In the genomic region with DNA sequence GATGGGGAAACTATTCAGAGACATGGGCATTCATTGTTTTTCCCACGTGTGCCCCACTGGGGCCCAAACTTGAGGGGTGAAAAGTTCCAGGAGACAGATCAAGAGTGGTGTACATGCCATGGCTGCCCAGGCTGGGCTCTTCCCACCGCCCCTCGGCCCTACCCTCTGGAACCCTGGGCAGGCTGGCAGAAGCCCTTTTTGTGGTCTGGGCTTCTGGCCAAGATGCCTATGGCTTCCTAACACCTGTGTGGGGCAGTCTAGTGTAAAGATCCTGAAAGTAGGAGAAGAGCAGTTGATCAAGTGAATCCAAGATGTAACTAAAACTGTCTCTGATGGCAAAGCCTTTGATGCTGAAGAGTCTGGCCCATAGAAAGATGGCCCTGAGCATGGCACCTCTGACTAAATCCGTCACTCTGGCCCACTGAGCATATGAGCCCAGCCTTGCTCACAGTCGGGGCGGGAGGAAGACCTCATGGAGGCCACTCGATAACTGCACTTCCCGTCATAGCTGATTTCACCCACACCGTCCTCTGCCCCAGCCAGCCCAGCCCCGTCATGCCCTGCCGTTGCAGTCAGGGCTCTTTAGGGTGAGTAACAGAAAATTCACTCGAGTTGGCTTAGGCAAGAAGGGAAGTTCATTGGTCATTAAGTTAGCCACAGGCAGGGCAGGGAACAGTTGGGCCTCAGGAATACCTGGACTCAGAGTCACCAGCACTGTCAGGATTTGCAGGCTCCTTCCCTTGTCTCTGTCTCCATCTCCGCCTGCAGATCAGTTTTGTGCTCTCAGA, we compare ENCODE assay signal across 16 cellular contexts. TPM values are rescaled to one million over a fixed set of nuclear protein-coding genes. Genes with fewer than 3 reads are reported as not detected.
A peak's percentile ranks its signal among the peaks of the same experiment; 100 is the strongest.
DNase-seq lines count a peak whose midpoint lies in the region; ATAC-seq and TF ChIP-seq lines count a peak whose summit lies in the region.
"Had no signal": no experiment of that assay in that cellular context is flagged by ENCODE, and none has a peak within 500 bp of the region (broad histone marks: within the 10 kb centered on the region; RNA-seq: fewer than 3 reads in every experiment).

No MANE protein-coding gene starts in this region.

- H3K4me3 Mint-ChIP-seq in HFFc6 = no peak overlapping the region
- H3K4me3 Mint-ChIP-seq in activated T-cell treated with anti-CD3 and anti-CD28 coated beads, Interleukin-2, amount 50 U/mL, for 72 hours = no peak overlapping the region

- H4K20me1 ChIP-seq in BLaER1 = no peaks in the 10 kb centered on the region

- TF ChIP-seq CTCF in HFFc6 (IDR thresholded peaks at IDR 0.05) (no peak), foreskin fibroblast (IDR thresholded peaks at IDR 0.05; ENCODE audit: low read depth, low read length) (no peak)

- no peaks in the 10 kb centered on the region for H3K36me3 Mint-ChIP-seq in HFFc6 (ENCODE audit: low read depth)
- no peaks in the 10 kb centered on the region for H3K36me3 Mint-ChIP-seq in activated T-cell treated with anti-CD3 and anti-CD28 coated beads, Interleukin-2, amount 50 U/mL, for 72 hours (ENCODE audit: insufficient read depth in 2 of 2)

- no peaks in the 10 kb centered on the region for H3K9me3 Mint-ChIP-seq in HFFc6
- no peaks in the 10 kb centered on the region for H3K9me3 Mint-ChIP-seq in activated T-cell treated with anti-CD3 and anti-CD28 coated beads, Interleukin-2, amount 50 U/mL, for 72 hours

- H3K4me3 ChIP-seq in BLaER1 (no peak overlapping the region), foreskin fibroblast (ENCODE audit: low read depth in 1 of 2, low read length in 2 of 2) (no peak overlapping the region)
- H3K4me3 ChIP-seq: gastrocnemius medialis had no signal

- no peaks in the 10 kb centered on the region for H3K27me3 ChIP-seq in BLaER1
- H3K27me3 ChIP-seq: gastrocnemius medialis had no signal

- peaks cover 52% of the 10 kb centered on the region for H3K4me1 ChIP-seq in BLaER1
- H3K4me1 ChIP-seq: Caco-2, gastrocnemius medialis had no signal

- ATAC-seq in activated T-cell treated with anti-CD3 and anti-CD28 coated beads, Interleukin-2, amount 50 U/mL, for 72 hours (replicated peaks in 1 of 2) = no peak
- no peak for ATAC-seq in GM18519 (IDR thresholded peaks at IDR 0.05; ENCODE audit: low FRiP score, unreplicated experiment)
- ATAC-seq: activated CD4-positive, CD25-positive, alpha-beta regulatory T cell treated with anti-CD3 and anti-CD28 coated beads, Interleukin-2, amount 50 U/mL, for 24 hours; gastrocnemius medialis; left ventricle myocardium superior had no signal

- H3K27me3 Mint-ChIP-seq in HFFc6 (ENCODE audit: insufficient read depth) = peaks cover 44% of the 10 kb centered on the region
- H3K27me3 Mint-ChIP-seq in activated T-cell treated with anti-CD3 and anti-CD28 coated beads, Interleukin-2, amount 50 U/mL, for 72 hours (ENCODE audit: low read depth) = peaks cover 15% of the 10 kb centered on the region

- peak; percentile 19 for DNase-seq in HFFc6
- DNase-seq in RPMI8226 = peak; percentile 42
- peak; percentile 83 for DNase-seq in glomerular visceral epithelial cell (ENCODE audit: extremely low spot score)
- no peak for DNase-seq in activated T-cell treated with anti-CD3 and anti-CD28 coated beads, Interleukin-2, amount 50 U/mL, for 72 hours
- no peak for DNase-seq in foreskin fibroblast
- DNase-seq in SKM-1 (lab: John Stamatoyannopoulos, UW; ENCODE audit: unreplicated experiment) = no peak
- DNase-seq: activated CD8-positive, alpha-beta memory T cell treated with anti-CD3 and anti-CD28 coated beads, Interleukin-2, amount 50 U/mL, for 48 hours; Caco-2; gastrocnemius medialis; left ventricle myocardium superior; SHP77; stimulated activated CD4-positive, alpha-beta T cell treated with anti-CD3 and anti-CD28 coated beads, Interleukin-2, amount 100 ng/mL, for 48 hours; T-helper 2 cell had no signal

- no peak overlapping the region for H3K9ac ChIP-seq in BLaER1

- no peak overlapping the region for H3K27ac ChIP-seq in BLaER1
- H3K27ac ChIP-seq: gastrocnemius medialis had no signal

- H3K4me2 ChIP-seq in BLaER1 = peak overlapping the region; percentile 46

- peaks cover 16% of the 10 kb centered on the region for H3K4me1 Mint-ChIP-seq in HFFc6 (ENCODE audit: low read depth)
- H3K4me1 Mint-ChIP-seq in activated T-cell treated with anti-CD3 and anti-CD28 coated beads, Interleukin-2, amount 50 U/mL, for 72 hours (ENCODE audit: low read depth) = no peaks in the 10 kb centered on the region

- H3K36me3 ChIP-seq in BLaER1 = no peaks in the 10 kb centered on the region
- H3K36me3 ChIP-seq: gastrocnemius medialis had no signal

- no peaks in the 10 kb centered on the region; the same call in 1 of the 2 replicates for H3K9me3 ChIP-seq in BLaER1
- H3K9me3 ChIP-seq: Caco-2, gastrocnemius medialis had no signal

- H3K27ac Mint-ChIP-seq in HFFc6 = no peak overlapping the region
- no peak overlapping the region for H3K27ac Mint-ChIP-seq in activated T-cell treated with anti-CD3 and anti-CD28 coated beads, Interleukin-2, amount 50 U/mL, for 72 hours

RNA-seq across cellular contexts. Expression of gene MTPAP, which starts 37.9 kb away (rescaled TPM):
- 10 to 100 TPM; 20.3 to 22.9 (median 21.9) TPM for total RNA-seq in HFFc6 (2021; fragmentation: NEBNext Ultra II Directional; extraction: Animal tissue kit (Norgen Biotek cat#: 25700))
- total RNA-seq in activated T-cell treated with anti-CD3 and anti-CD28 coated beads, Interleukin-2, amount 50 U/mL, for 72 hours = 10 to 100 TPM; 36.8 to 43.1 TPM

RNA-seq across cellular contexts. Expression of gene MAP3K8, which starts 47.0 kb away (rescaled TPM):
- total RNA-seq in HFFc6 (2021; fragmentation: NEBNext Ultra II Directional; extraction: Animal tissue kit (Norgen Biotek cat#: 25700)) = 1 to 10 TPM; 1.3 to 4.2 (median 1.8) TPM
- total RNA-seq in activated T-cell treated with anti-CD3 and anti-CD28 coated beads, Interleukin-2, amount 50 U/mL, for 72 hours = 10 to 100 TPM; 27.0 to 41.1 TPM

Comparison
In these comparisons a context has a peak if more than half of its experiments do, and no peak if none do; other contexts are left out.
1. DNase-seq: peak in HFFc6 (single experiment), RPMI8226 (single experiment) and glomerular visceral epithelial cell (single experiment); none in activated T-cell treated with anti-CD3 and anti-CD28 coated beads, Interleukin-2, amount 50 U/mL, for 72 hours (0 of 2), foreskin fibroblast (0 of 2) and SKM-1 (single experiment).
2. RNA of gene MAP3K8, which starts 47.0 kb away (total RNA-seq): 27.0 to 41.1 TPM in activated T-cell treated with anti-CD3 and anti-CD28 coated beads, Interleukin-2, amount 50 U/mL, for 72 hours; 1.3 to 4.2 TPM in HFFc6; every median in the first group is over 4 times any median in the second.